8 cellular contexts compared by ENCODE assay signal in genomic region chr10:122980209-122981065, GRCh38. TPM values are rescaled to one million over a fixed set of nuclear protein-coding genes. Genes with fewer than 3 reads are reported as not detected.
DNase-seq lines count a peak whose midpoint lies in the region; ATAC-seq and TF ChIP-seq lines count a peak whose summit lies in the region.

Gene PSTK, plus strand, starts transcription at chr10:122980401. Its CDS starts 79 bp downstream, at chr10:122980480.

- POLR2A ChIA-PET in PC-9 (lab: Charles Lee; ENCODE audit: unreplicated experiment) = no interaction called here

- H4K20me1 ChIP-seq in DND-41 (ENCODE audit: insufficient read depth, low read length) (no peaks in the 10 kb centered on the region), PC-9 (ENCODE audit: insufficient read depth) (no peaks in the 10 kb centered on the region)

- H3K9me2 ChIP-seq in PC-9 (ENCODE audit: insufficient read depth) = no peaks in the 10 kb centered on the region

- H3K27ac ChIP-seq in DND-41 (ENCODE audit: low read length) (peak within 1 kb of the TSS; percentile 95), PC-9 (peak within 1 kb of the TSS; percentile 85), esophagus muscularis mucosa (replicated peaks in 1 of 4) (peak within 1 kb of the TSS; percentile 88 to 93 (median 90)), muscle layer of duodenum (ENCODE audit: low read length) (peak within 1 kb of the TSS; percentile 40)

- TF ChIP-seq POLR2A in esophagus muscularis mucosa (IDR thresholded peaks at IDR 0.05; ENCODE audit: low read depth) = no peak

- peak; percentile 93 for TF ChIP-seq CTCF in DND-41 (IDR thresholded peaks at IDR 0.05; ENCODE audit: borderline replicate concordance, extremely low read depth, low read length, poor library complexity, severe bottlenecking)
- peak; percentile 83 for TF ChIP-seq CTCF in PC-9 (conservative IDR thresholded peaks at IDR 0.05)
- TF ChIP-seq CTCF in esophagus muscularis mucosa (IDR thresholded peaks at IDR 0.05) = peak; percentile 93 to 99 (median 94)

- CTCF ChIA-PET in PC-9 (lab: Charles Lee) = interaction anchor here (0.6 kb wide), 1 partner anchor 124 kb away, joined by 3 read pairs; no protein-coding TSS in a partner anchor

- no peak for TF ChIP-seq EP300 in esophagus muscularis mucosa (IDR thresholded peaks at IDR 0.05)

- peak; percentile 90 for DNase-seq in DND-41
- DNase-seq in KG1 (lab: John Stamatoyannopoulos, UW) = peak; percentile 93
- DNase-seq in PC-9 = peak; percentile 70 to 78
- peak; percentile 89 to 92 for DNase-seq in activated T-cell treated with anti-CD3 and anti-CD28 coated beads, Interleukin-2, amount 50 U/mL, for 48 hours
- DNase-seq in esophagus muscularis mucosa (ENCODE audit: extremely low spot score) = peak; percentile 97
- DNase-seq in stimulated activated CD8-positive, alpha-beta memory T cell treated with anti-CD3 and anti-CD28 coated beads, Interleukin-7, amount 100 ng/mL, for 24 hours (ENCODE audit: low read depth) = peak; percentile 77

- 2% methylated on average over 22 of the region's 73 CpGs for WGBS in esophagus muscularis mucosa

- H3K27me3 ChIP-seq in DND-41 (ENCODE audit: insufficient read depth, low read length, poor library complexity) (no peaks in the 10 kb centered on the region), PC-9 (ENCODE audit: insufficient read depth, low read depth) (no peaks in the 10 kb centered on the region), esophagus muscularis mucosa (no peaks in the 10 kb centered on the region), muscle layer of duodenum (ENCODE audit: low read depth, low read length) (no peaks in the 10 kb centered on the region)

- BruUV-seq in PC-9 (replicated peaks; lab: Mats Ljungman, UMichigan) = TSS peak; percentile 89

- H3K79me2 ChIP-seq in DND-41 (ENCODE audit: insufficient read depth, low read length) = no peaks in the 10 kb centered on the region
- no peaks in the 10 kb centered on the region for H3K79me2 ChIP-seq in PC-9 (ENCODE audit: low read depth)

- intact Hi-C loops in PC-9 (cut with micrococcal nuclease; ENCODE audit: unreplicated experiment) (loop anchor here (1.0 kb wide), 1 partner anchor 28 kb away; the partner anchor contains the start of gene IKZF5), esophagus muscularis mucosa (cut with DNase I) (loop anchor here (2.0 kb wide), 1 partner anchor 28 kb away; the partner anchor contains the start of genes ACADSB and IKZF5)

- H3K9ac ChIP-seq in DND-41 (ENCODE audit: low read depth, low read length) = peak within 1 kb of the TSS; percentile 79

- ATAC-seq in DND-41 (ENCODE audit: insufficient read depth, low read depth) = peak; percentile 97
- ATAC-seq in GM21737 (IDR thresholded peaks at IDR 0.05; ENCODE audit: unreplicated experiment) = peak; percentile 97

- H3K9me3 ChIP-seq in DND-41 (ENCODE audit: insufficient read depth, low read length, severe bottlenecking) (no peaks in the 10 kb centered on the region), PC-9 (ENCODE audit: insufficient read depth, low read depth) (no peaks in the 10 kb centered on the region), esophagus muscularis mucosa (no peaks in the 10 kb centered on the region), muscle layer of duodenum (ENCODE audit: control insufficient read depth in 1 of 2, low read length in 2 of 2) (no peaks in the 10 kb centered on the region)

- H2AFZ ChIP-seq in DND-41 (ENCODE audit: low read depth, low read length) = peak within 1 kb of the TSS; percentile 81
- peak within 1 kb of the TSS; percentile 90 for H2AFZ ChIP-seq in PC-9

- peaks cover 4% of the 10 kb centered on the region; the same call in 1 of the 2 replicates for H3K36me3 ChIP-seq in DND-41 (ENCODE audit: insufficient read depth, low read length)
- no peaks in the 10 kb centered on the region for H3K36me3 ChIP-seq in PC-9 (ENCODE audit: low read depth)
- H3K36me3 ChIP-seq in esophagus muscularis mucosa = no peaks in the 10 kb centered on the region
- no peaks in the 10 kb centered on the region for H3K36me3 ChIP-seq in muscle layer of duodenum (ENCODE audit: control insufficient read depth in 1 of 2, insufficient read depth in 2 of 2, low read length in 2 of 2)

- H3K4me3 ChIP-seq in DND-41 (ENCODE audit: low read depth in 1 of 2, low read length in 2 of 2) = peak within 1 kb of the TSS; percentile 35 to 73; a peak in 3 of 4 replicates
- peak within 1 kb of the TSS; percentile 69 for H3K4me3 ChIP-seq in PC-9
- peak within 1 kb of the TSS; percentile 61 to 91 (median 76) for H3K4me3 ChIP-seq in esophagus muscularis mucosa
- peak within 1 kb of the TSS; percentile 69 to 76 for H3K4me3 ChIP-seq in muscle layer of duodenum (ENCODE audit: low read depth in 1 of 2, low read length in 2 of 2)

- peak within 1 kb of the TSS; percentile 77 for H3K4me2 ChIP-seq in DND-41 (ENCODE audit: insufficient read depth, low read length)
- H3K4me2 ChIP-seq in PC-9 = peak within 1 kb of the TSS; percentile 96

- H3K4me1 ChIP-seq in DND-41 (ENCODE audit: insufficient read depth, low read length) (peaks cover 26% of the 10 kb centered on the region), PC-9 (replicated peaks; ENCODE audit: insufficient read depth) (peaks cover 4% of the 10 kb centered on the region), esophagus muscularis mucosa (peaks cover 6 to 17% (median 16%) of the 10 kb centered on the region in 4 donors), muscle layer of duodenum (ENCODE audit: control insufficient read depth in 1 of 2, insufficient read depth in 2 of 2, low read length in 2 of 2) (peaks cover 0 to 4% of the 10 kb centered on the region in 2 donors)

- no peaks in the 10 kb centered on the region for H3F3A ChIP-seq in PC-9 (ENCODE audit: insufficient read depth, low read depth)

RNA-seq across cellular contexts. Expression of gene PSTK, which starts in this region (rescaled TPM):
- total RNA-seq in PC-9 (2021) = 3.2 and 3.4 TPM in 2 replicates
- 1 to 10 TPM; 1.4 to 3.3 (median 2.7) TPM for total RNA-seq in esophagus muscularis mucosa

Comparison
In these comparisons a context has a peak if more than half of its experiments do, and no peak if none do; other contexts are left out.
1. Peak in every context shown above with its lines: DNase-seq, ATAC-seq, H3K4me3 ChIP-seq and H3K27ac ChIP-seq.
2. H3K27ac ChIP-seq: peak in every context shown above with its lines; median percentile 95 in DND-41; 90 in esophagus muscularis mucosa; 85 in PC-9; 40 in muscle layer of duodenum.